ENCODE assay signal across 7 cellular contexts in the genomic region with DNA sequence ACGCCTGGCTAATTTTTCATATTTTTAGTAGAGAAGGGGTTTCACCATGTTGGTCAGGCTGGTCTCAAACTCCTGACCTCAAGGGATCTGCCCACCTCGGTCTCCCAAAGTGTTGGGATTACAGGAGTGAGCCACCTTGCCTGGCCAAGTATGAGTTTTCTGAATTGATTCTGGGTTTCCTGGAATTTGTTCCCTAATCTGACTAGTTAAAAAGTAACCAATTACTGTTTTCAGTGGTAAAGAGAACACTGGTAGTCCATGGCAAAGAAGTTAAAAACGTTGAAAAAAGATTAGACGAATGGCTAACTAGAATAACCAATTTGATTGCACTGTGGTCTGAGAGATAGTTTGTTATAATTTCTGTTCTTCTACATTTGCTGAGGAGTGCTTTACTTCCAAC. TPM values are rescaled to one million over a fixed set of nuclear protein-coding genes. Genes with fewer than 3 reads are reported as not detected.
"Had no signal": no experiment of that assay in that cellular context is flagged by ENCODE, and none has a peak within 500 bp of the region (broad histone marks: within the 10 kb centered on the region; RNA-seq: fewer than 3 reads in every experiment).

No MANE protein-coding gene starts in this region.

RNA-seq across cellular contexts. Expression of a gene that starts 21.0 kb away (rescaled TPM):
- total RNA-seq: GM23248, H4, H7, HepG2, HFFc6, HT1080 had no signal
- polyA plus RNA-seq: GM23248, HepG2, IgD-negative memory B cell had no signal
